34 cellular contexts compared by ENCODE assay signal in the genomic region with DNA sequence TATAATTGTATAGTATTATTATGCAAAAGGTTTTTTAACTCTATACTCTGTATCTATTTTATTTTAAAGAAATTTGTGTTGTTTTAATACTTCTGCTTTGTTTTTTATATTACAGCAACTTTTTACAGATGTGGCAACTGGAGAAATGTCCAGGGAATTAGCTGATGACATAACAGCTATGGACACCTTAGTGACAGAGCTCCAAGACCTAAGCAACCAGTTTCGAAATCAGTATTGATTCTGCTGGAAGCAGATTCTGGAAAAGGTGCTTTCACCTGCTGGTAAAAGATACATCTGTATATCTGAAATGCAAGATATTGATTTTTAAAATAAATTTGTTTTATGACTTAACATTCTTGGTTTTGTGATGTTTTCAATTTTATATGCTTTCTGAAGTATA.
"Had no signal": no experiment of that assay in that cellular context is flagged by ENCODE, and none has a peak within 500 bp of the region (broad histone marks: within the 10 kb centered on the region; RNA-seq: fewer than 3 reads in every experiment).

No MANE protein-coding gene starts in this region.

- H3K27me3 Mint-ChIP-seq: activated B cell treated with CpG ODN at 0.5 μM for 24 hours; activated CD4-positive, alpha-beta memory T cell treated with anti-CD3 and anti-CD28 coated beads for 36 hours; activated CD4-positive, alpha-beta T cell treated with anti-CD3 and anti-CD28 coated beads, Interleukin-2, amount 10 ng/mL, durations not matched to agents 24 days and 14 days; activated CD8-positive, alpha-beta T cell treated with anti-CD3 and anti-CD28 coated beads for 36 hours; activated naive CD4-positive, alpha-beta T cell treated with anti-CD3 and anti-CD28 coated beads, Interleukin-2, amount 10 ng/mL, durations not matched to agents 7 days and 5 days; activated naive CD4-positive, alpha-beta T cell treated with anti-CD3 and anti-CD28 coated beads, Interleukin-2, amount 50 U/mL, for 24 hours; activated naive CD8-positive, alpha-beta T cell; activated naive CD8-positive, alpha-beta T cell treated with anti-CD3 and anti-CD28 coated beads, Interleukin-2, amount 10 ng/mL, durations not matched to agents 7 days and 5 days; activated naive CD8-positive, alpha-beta T cell treated with anti-CD3 and anti-CD28 coated beads, Interleukin-2, amount 50 U/mL, for 24 hours had no signal

- H3K9me3 Mint-ChIP-seq: activated B cell treated with CpG ODN at 0.5 μM for 24 hours; activated CD4-positive, alpha-beta memory T cell treated with anti-CD3 and anti-CD28 coated beads for 36 hours; activated CD4-positive, alpha-beta T cell treated with anti-CD3 and anti-CD28 coated beads, Interleukin-2, amount 10 ng/mL, durations not matched to agents 24 days and 14 days; activated CD8-positive, alpha-beta T cell treated with anti-CD3 and anti-CD28 coated beads for 36 hours; activated naive CD4-positive, alpha-beta T cell treated with anti-CD3 and anti-CD28 coated beads, Interleukin-2, amount 10 ng/mL, durations not matched to agents 7 days and 5 days; activated naive CD4-positive, alpha-beta T cell treated with anti-CD3 and anti-CD28 coated beads, Interleukin-2, amount 50 U/mL, for 24 hours; activated naive CD8-positive, alpha-beta T cell treated with anti-CD3 and anti-CD28 coated beads, Interleukin-2, amount 10 ng/mL, durations not matched to agents 7 days and 5 days; activated naive CD8-positive, alpha-beta T cell treated with anti-CD3 and anti-CD28 coated beads, Interleukin-2, amount 50 U/mL, for 24 hours; activated T-helper 2 cell treated with anti-CD3 and anti-CD28 coated beads, Interferon-gamma antibody, Interleukin-2, Interleukin-4, amounts not matched to agents 10 μg/mL and 5 μg/mL and 100 μg/mL, durations not matched to agents 14 hours and 24 hours and 36 hours; T-helper 1 cell treated with Interleukin-12 subunit alpha and Interleukin-12 subunit beta and Interleukin-4 antibody, amounts not matched to agents 30 μg/mL and 1 μg/mL, for 36 hours; T-helper 2 cell treated with Interferon-gamma antibody and Interleukin-4, amounts not matched to agents 5 μg/mL and 100 μg/mL, for 36 hours had no signal

- H3K36me3 ChIP-seq: brain microvascular endothelial cell, breast epithelium had no signal

- H3K4me1 ChIP-seq: body of pancreas, breast epithelium had no signal

- ATAC-seq: activated CD8-positive, alpha-beta T cell treated with anti-CD3 and anti-CD28 coated beads for 36 hours; activated naive CD8-positive, alpha-beta T cell treated with anti-CD3 and anti-CD28 coated beads, Interleukin-2, amount 50 U/mL, for 24 hours; body of pancreas had no signal

- H3K4me3 Mint-ChIP-seq: activated B cell treated with CpG ODN at 0.5 μM for 24 hours; activated CD4-positive, alpha-beta memory T cell treated with anti-CD3 and anti-CD28 coated beads for 36 hours; activated CD4-positive, alpha-beta T cell treated with anti-CD3 and anti-CD28 coated beads, Interleukin-2, amount 10 ng/mL, durations not matched to agents 24 days and 14 days; activated CD8-positive, alpha-beta T cell treated with anti-CD3 and anti-CD28 coated beads for 36 hours; activated naive CD4-positive, alpha-beta T cell treated with anti-CD3 and anti-CD28 coated beads, Interleukin-2, amount 10 ng/mL, durations not matched to agents 7 days and 5 days; activated naive CD4-positive, alpha-beta T cell treated with anti-CD3 and anti-CD28 coated beads, Interleukin-2, amount 50 U/mL, for 24 hours; activated naive CD8-positive, alpha-beta T cell; activated naive CD8-positive, alpha-beta T cell treated with anti-CD3 and anti-CD28 coated beads, Interleukin-2, amount 10 ng/mL, durations not matched to agents 7 days and 5 days; activated naive CD8-positive, alpha-beta T cell treated with anti-CD3 and anti-CD28 coated beads, Interleukin-2, amount 50 U/mL, for 24 hours; T-helper 1 cell treated with Interleukin-12 subunit alpha and Interleukin-12 subunit beta and Interleukin-4 antibody, amounts not matched to agents 30 μg/mL and 1 μg/mL, for 36 hours; T-helper 2 cell treated with Interferon-gamma antibody and Interleukin-4, amounts not matched to agents 5 μg/mL and 100 μg/mL, for 36 hours had no signal

- H3K27me3 ChIP-seq: ascending aorta, body of pancreas, brain microvascular endothelial cell, breast epithelium had no signal

- H3K9me3 ChIP-seq: ascending aorta, body of pancreas, breast epithelium had no signal

- H3K27ac Mint-ChIP-seq: activated B cell treated with CpG ODN at 0.5 μM for 24 hours; activated CD4-positive, alpha-beta memory T cell treated with anti-CD3 and anti-CD28 coated beads for 36 hours; activated CD4-positive, alpha-beta T cell treated with anti-CD3 and anti-CD28 coated beads, Interleukin-2, amount 10 ng/mL, durations not matched to agents 24 days and 14 days; activated CD8-positive, alpha-beta T cell treated with anti-CD3 and anti-CD28 coated beads for 36 hours; activated naive CD4-positive, alpha-beta T cell treated with anti-CD3 and anti-CD28 coated beads, Interleukin-2, amount 10 ng/mL, durations not matched to agents 7 days and 5 days; activated naive CD4-positive, alpha-beta T cell treated with anti-CD3 and anti-CD28 coated beads, Interleukin-2, amount 50 U/mL, for 24 hours; activated naive CD8-positive, alpha-beta T cell; activated naive CD8-positive, alpha-beta T cell treated with anti-CD3 and anti-CD28 coated beads, Interleukin-2, amount 10 ng/mL, durations not matched to agents 7 days and 5 days; activated naive CD8-positive, alpha-beta T cell treated with anti-CD3 and anti-CD28 coated beads, Interleukin-2, amount 50 U/mL, for 24 hours; activated T-helper 2 cell treated with anti-CD3 and anti-CD28 coated beads, Interferon-gamma antibody, Interleukin-2, Interleukin-4, amounts not matched to agents 10 μg/mL and 5 μg/mL and 100 μg/mL, durations not matched to agents 14 hours and 24 hours and 36 hours; T-helper 1 cell treated with Interleukin-12 subunit alpha and Interleukin-12 subunit beta and Interleukin-4 antibody, amounts not matched to agents 30 μg/mL and 1 μg/mL, for 36 hours; T-helper 2 cell treated with Interferon-gamma antibody and Interleukin-4, amounts not matched to agents 5 μg/mL and 100 μg/mL, for 36 hours had no signal

- H3K27ac ChIP-seq: ascending aorta, body of pancreas, brain microvascular endothelial cell, breast epithelium, VCaP had no signal

- DNase-seq: activated B cell treated with CpG ODN at 0.5 μM for 24 hours; activated CD4-positive, alpha-beta memory T cell treated with anti-CD3 and anti-CD28 coated beads for 36 hours; activated CD4-positive, alpha-beta T cell treated with anti-CD3 and anti-CD28 coated beads for 4 hours; activated CD4-positive, alpha-beta T cell treated with anti-CD3 and anti-CD28 coated beads, Interleukin-2, amount 10 ng/mL, durations not matched to agents 24 days and 14 days; activated CD4-positive, alpha-beta T cell treated with anti-CD3 and anti-CD28 coated beads, Interleukin-2, amount 50 U/mL, for 1 hour; activated CD4-positive, alpha-beta T cell treated with anti-CD3 and anti-CD28 coated beads, Interleukin-2, amount 50 U/mL, for 4 hours; activated CD4-positive, CD25-positive, alpha-beta regulatory T cell treated with anti-CD3 and anti-CD28 coated beads, Interleukin-2, amount 50 U/mL, for 72 hours; activated CD8-positive, alpha-beta memory T cell treated with anti-CD3 and anti-CD28 coated beads, Interleukin-2, amount 50 U/mL, for 4 hours; activated CD8-positive, alpha-beta T cell treated with anti-CD3 and anti-CD28 coated beads for 36 hours; activated effector memory CD4-positive, alpha-beta T cell treated with Interleukin-2 at 50 U/mL for 16 hours; activated gamma-delta T cell; activated naive CD4-positive, alpha-beta T cell treated with anti-CD3 and anti-CD28 coated beads, Interleukin-2, amount 10 ng/mL, durations not matched to agents 7 days and 5 days; activated naive CD4-positive, alpha-beta T cell treated with Interleukin-2 at 50 U/mL for 16 hours; activated naive CD8-positive, alpha-beta T cell treated with anti-CD3 and anti-CD28 coated beads, Interleukin-2, amount 10 ng/mL, durations not matched to agents 7 days and 5 days; activated naive CD8-positive, alpha-beta T cell treated with anti-CD3 and anti-CD28 coated beads, Interleukin-2, amount 50 U/mL, for 24 hours; activated T-cell treated with anti-CD3 and anti-CD28 coated beads for 4 hours; activated T-cell treated with anti-CD3 and anti-CD28 coated beads, Interleukin-2, amount 50 U/mL, for 1 hour; activated T-cell treated with anti-CD3 and anti-CD28 coated beads, Interleukin-2, amount 50 U/mL, for 48 hours; amygdala; anterior cingulate cortex; body of pancreas; brain microvascular endothelial cell; central memory CD4-positive, alpha-beta T cell; T-helper 1 cell; T-helper 2 cell; T-helper 9 cell had no signal

- H3K4me3 ChIP-seq: ascending aorta, body of pancreas, breast epithelium had no signal

- H3K4me1 Mint-ChIP-seq: activated B cell treated with CpG ODN at 0.5 μM for 24 hours; activated CD4-positive, alpha-beta T cell treated with anti-CD3 and anti-CD28 coated beads, Interleukin-2, amount 10 ng/mL, durations not matched to agents 24 days and 14 days; activated naive CD4-positive, alpha-beta T cell treated with anti-CD3 and anti-CD28 coated beads, Interleukin-2, amount 10 ng/mL, durations not matched to agents 7 days and 5 days; activated naive CD4-positive, alpha-beta T cell treated with anti-CD3 and anti-CD28 coated beads, Interleukin-2, amount 50 U/mL, for 24 hours; activated naive CD8-positive, alpha-beta T cell treated with anti-CD3 and anti-CD28 coated beads, Interleukin-2, amount 10 ng/mL, durations not matched to agents 7 days and 5 days; activated naive CD8-positive, alpha-beta T cell treated with anti-CD3 and anti-CD28 coated beads, Interleukin-2, amount 50 U/mL, for 24 hours had no signal
